Comparison of ENCODE assay signal across 17 cellular contexts in genomic region chr21:45508607-45509565, GRCh38. TPM values are rescaled to one million over a fixed set of nuclear protein-coding genes. Genes with fewer than 3 reads are reported as not detected.
DNase-seq lines count a peak whose midpoint lies in the region; ATAC-seq, FAIRE-seq and TF ChIP-seq lines count a peak whose summit lies in the region.
"Had no signal": no experiment of that assay in that cellular context is flagged by ENCODE, and none has a peak within 500 bp of the region (broad histone marks: within the 10 kb centered on the region; RNA-seq: fewer than 3 reads in every experiment).

No MANE protein-coding gene starts in this region.

- H3K4me1 ChIP-seq in kidney (ENCODE audit: control insufficient read depth in 1 of 2, insufficient read depth in 1 of 2, low read depth in 1 of 2, low read length in 2 of 2) (peaks cover 0 to 4% of the 10 kb centered on the region in 2 donors), gastroesophageal sphincter (no peaks in the 10 kb centered on the region)
- H3K4me1 ChIP-seq: gastrocnemius medialis had no signal

- intact Hi-C loops in activated CD4-positive, alpha-beta T cell treated with anti-CD3 and anti-CD28 coated beads, Interleukin-2, amount 10 ng/mL, durations not matched to agents 24 days and 14 days (cut with micrococcal nuclease), result no loop called here
- intact Hi-C loops in kidney (cut with DNase I), result no loop called here

- no peak overlapping the region for H3K27ac ChIP-seq in kidney (ENCODE audit: low read depth in 2 of 2, low read length in 2 of 2)
- H3K27ac ChIP-seq in gastroesophageal sphincter, result no peak overlapping the region
- H3K27ac ChIP-seq: body of pancreas, gastrocnemius medialis, RWPE1 had no signal

- H3K9me3 Mint-ChIP-seq in activated CD4-positive, alpha-beta T cell treated with anti-CD3 and anti-CD28 coated beads, Interleukin-2, amount 10 ng/mL, durations not matched to agents 24 days and 14 days, result no peaks in the 10 kb centered on the region
- no peaks in the 10 kb centered on the region for H3K9me3 Mint-ChIP-seq in WTC11
- no peaks in the 10 kb centered on the region for H3K9me3 Mint-ChIP-seq in stimulated activated memory B cell treated with anti-CD40 and anti-IgM and Interleukin-4, amounts not matched to agents 10 μg/mL and 1 μg/mL and 100 μg/mL, for 72 hours
- H3K9me3 Mint-ChIP-seq: activated T-cell treated with anti-CD3 and anti-CD28 coated beads, Interleukin-2, amount 50 U/mL, for 72 hours had no signal

- H3K9ac ChIP-seq in kidney (ENCODE audit: low read length in 2 of 2), result no peak overlapping the region

- no peak for FAIRE-seq in kidney (lab: Jason Lieb, UNC)
- FAIRE-seq: keratinocyte had no signal

- no peaks in the 10 kb centered on the region for H3K27me3 ChIP-seq in gastroesophageal sphincter
- H3K27me3 ChIP-seq: body of pancreas, gastrocnemius medialis had no signal

- no peak overlapping the region for H3K4me3 ChIP-seq in kidney (ENCODE audit: low read length in 2 of 2)
- H3K4me3 ChIP-seq in gastroesophageal sphincter, result no peak overlapping the region
- H3K4me3 ChIP-seq: body of pancreas, gastrocnemius medialis had no signal

- H3K27me3 Mint-ChIP-seq in activated CD4-positive, alpha-beta T cell treated with anti-CD3 and anti-CD28 coated beads, Interleukin-2, amount 10 ng/mL, durations not matched to agents 24 days and 14 days, result no peaks in the 10 kb centered on the region
- no peaks in the 10 kb centered on the region; the same call in 1 of the 2 replicates for H3K27me3 Mint-ChIP-seq in WTC11 (ENCODE audit: low read depth)
- no peaks in the 10 kb centered on the region for H3K27me3 Mint-ChIP-seq in stimulated activated memory B cell treated with anti-CD40 and anti-IgM and Interleukin-4, amounts not matched to agents 10 μg/mL and 1 μg/mL and 100 μg/mL, for 72 hours

- no peak for DNase-seq in activated CD4-positive, alpha-beta T cell treated with anti-CD3 and anti-CD28 coated beads, Interleukin-2, amount 10 ng/mL, durations not matched to agents 24 days and 14 days
- no peak for DNase-seq in activated CD4-positive, alpha-beta T cell treated with anti-CD3 and anti-CD28 coated beads, Interleukin-2, amount 50 U/mL, for 48 hours
- DNase-seq in WTC11 (ENCODE audit: low spot score), result no peak
- peak; percentile 74 for DNase-seq in kidney
- no peak for DNase-seq in EL
- DNase-seq in stimulated activated CD4-positive, alpha-beta T cell treated with anti-CD3 and anti-CD28 coated beads, Interleukin-1b, Interleukin-23, amount 100 ng/mL, for 48 hours, result no peak
- DNase-seq: activated T-cell treated with anti-CD3 and anti-CD28 coated beads, Interleukin-2, amount 50 U/mL, for 72 hours; effector memory CD4-positive, alpha-beta T cell; gastrocnemius medialis; NCI-H1048; NCI-H510A; stimulated activated CD4-positive, alpha-beta T cell treated with anti-CD3 and anti-CD28 coated beads, Interleukin-12 subunit alpha, Interleukin-12 subunit beta, amount 100 ng/mL, for 4 hours had no signal

- WGBS in gastroesophageal sphincter (ENCODE audit: low coverage in 1 of 2), 2 donors, result 59 to 83% methylated on average over 6 to 7 of the region's 42 CpGs

- ATAC-seq in WTC11 (no peak), gastroesophageal sphincter (no peak)
- no peak for ATAC-seq in stimulated activated memory B cell treated with anti-CD40 and anti-IgM and Interleukin-4, amounts not matched to agents 10 μg/mL and 1 μg/mL and 100 μg/mL, for 72 hours
- ATAC-seq: activated T-cell treated with anti-CD3 and anti-CD28 coated beads, Interleukin-2, amount 50 U/mL, for 72 hours; body of pancreas; gastrocnemius medialis had no signal

- no peak for TF ChIP-seq EP300 in gastroesophageal sphincter (IDR thresholded peaks at IDR 0.05)

- CTCF ChIA-PET in WTC11 (lab: Charles Lee), result interaction anchor here (1.4 kb wide), 1 partner anchor 200 kb away, joined by 4 read pairs; no protein-coding TSS in a partner anchor

- peaks cover 6% of the 10 kb centered on the region for H3K4me1 Mint-ChIP-seq in activated CD4-positive, alpha-beta T cell treated with anti-CD3 and anti-CD28 coated beads, Interleukin-2, amount 10 ng/mL, durations not matched to agents 24 days and 14 days
- no peaks in the 10 kb centered on the region for H3K4me1 Mint-ChIP-seq in WTC11
- peaks cover 8% of the 10 kb centered on the region for H3K4me1 Mint-ChIP-seq in stimulated activated memory B cell treated with anti-CD40 and anti-IgM and Interleukin-4, amounts not matched to agents 10 μg/mL and 1 μg/mL and 100 μg/mL, for 72 hours

- peak overlapping the region; percentile 69 for H3K27ac Mint-ChIP-seq in activated CD4-positive, alpha-beta T cell treated with anti-CD3 and anti-CD28 coated beads, Interleukin-2, amount 10 ng/mL, durations not matched to agents 24 days and 14 days
- peak overlapping the region; percentile 54 for H3K27ac Mint-ChIP-seq in WTC11
- H3K27ac Mint-ChIP-seq in stimulated activated memory B cell treated with anti-CD40 and anti-IgM and Interleukin-4, amounts not matched to agents 10 μg/mL and 1 μg/mL and 100 μg/mL, for 72 hours, result peak overlapping the region; percentile 5

- POLR2A ChIA-PET in WTC11 (lab: Charles Lee), result no interaction called here

- H3K9me3 ChIP-seq in kidney (ENCODE audit: control insufficient read depth in 1 of 2, low read length in 2 of 2) (no peaks in the 10 kb centered on the region), gastroesophageal sphincter (no peaks in the 10 kb centered on the region)
- H3K9me3 ChIP-seq: body of pancreas, gastrocnemius medialis had no signal

- peaks cover 3% of the 10 kb centered on the region for H3K36me3 Mint-ChIP-seq in activated CD4-positive, alpha-beta T cell treated with anti-CD3 and anti-CD28 coated beads, Interleukin-2, amount 10 ng/mL, durations not matched to agents 24 days and 14 days (ENCODE audit: low read depth)
- H3K36me3 Mint-ChIP-seq in WTC11, result peaks cover 8% of the 10 kb centered on the region
- H3K36me3 Mint-ChIP-seq in stimulated activated memory B cell treated with anti-CD40 and anti-IgM and Interleukin-4, amounts not matched to agents 10 μg/mL and 1 μg/mL and 100 μg/mL, for 72 hours, result peaks cover 4% of the 10 kb centered on the region

- TF ChIP-seq CTCF in WTC11 (IDR thresholded peaks at IDR 0.05) (no peak), kidney (IDR thresholded peaks at IDR 0.05; ENCODE audit: borderline replicate concordance, extremely low read depth, insufficient read depth) (no peak), gastroesophageal sphincter (IDR thresholded peaks at IDR 0.05) (no peak)

- H3K36me3 ChIP-seq in kidney (ENCODE audit: control insufficient read depth in 1 of 2, insufficient read depth in 2 of 2, low read length in 2 of 2) (peaks cover 3 to 5% of the 10 kb centered on the region in 2 donors), gastroesophageal sphincter (peaks cover 0 to 82% of the 10 kb centered on the region in 2 donors)
- H3K36me3 ChIP-seq: gastrocnemius medialis had no signal

- H3K4me3 Mint-ChIP-seq in activated CD4-positive, alpha-beta T cell treated with anti-CD3 and anti-CD28 coated beads, Interleukin-2, amount 10 ng/mL, durations not matched to agents 24 days and 14 days, result no peak overlapping the region
- H3K4me3 Mint-ChIP-seq in WTC11, result no peak overlapping the region
- H3K4me3 Mint-ChIP-seq in stimulated activated memory B cell treated with anti-CD40 and anti-IgM and Interleukin-4, amounts not matched to agents 10 μg/mL and 1 μg/mL and 100 μg/mL, for 72 hours, result no peak overlapping the region
- H3K4me3 Mint-ChIP-seq: activated T-cell treated with anti-CD3 and anti-CD28 coated beads, Interleukin-2, amount 50 U/mL, for 72 hours had no signal

- no peak for TF ChIP-seq POLR2A in gastroesophageal sphincter (IDR thresholded peaks at IDR 0.05)

TF ChIP-seq in WTC11, 78 proteins besides CTCF, POLR2A, EP300 and RAD21 (continues in another document):
- TF ChIP-seq PRRX2 (CRISPR knock-in tag; IDR thresholded peaks at IDR 0.05) (no peak), ATF3 (CRISPR knock-in tag; conservative IDR thresholded peaks at IDR 0.05) (no peak), ERG (CRISPR knock-in tag; IDR thresholded peaks at IDR 0.05) (no peak), SOX15 (CRISPR knock-in tag; IDR thresholded peaks at IDR 0.05) (no peak)

RNA-seq across cellular contexts. Expression of gene SLC19A1, which starts 33.4 kb away (rescaled TPM):
- 100 and 102 TPM in 2 replicates for total RNA-seq in activated CD4-positive, alpha-beta T cell treated with anti-CD3 and anti-CD28 coated beads, Interleukin-2, amount 10 ng/mL, durations not matched to agents 24 days and 14 days
- total RNA-seq in WTC11 (2021) (27.7 to 29.8 TPM (median 28.3 TPM) in 3 replicates), kidney (7.2 TPM), gastroesophageal sphincter (1 to 10 TPM; 1.5 to 8.6 (median 5.3) TPM)
- 5.1 TPM for polyA plus RNA-seq in kidney (ENCODE audit: insufficient read depth, low read depth, low replicate concordance)

Comparison
In these comparisons a context has a peak if more than half of its experiments do, and no peak if none do; other contexts are left out.
1. H3K27ac Mint-ChIP-seq: peak in every context shown above with its lines; median percentile 69 in activated CD4-positive, alpha-beta T cell treated with anti-CD3 and anti-CD28 coated beads, Interleukin-2, amount 10 ng/mL, durations not matched to agents 24 days and 14 days; 54 in WTC11; 5 in stimulated activated memory B cell treated with anti-CD40 and anti-IgM and Interleukin-4, amounts not matched to agents 10 μg/mL and 1 μg/mL and 100 μg/mL, for 72 hours.